Comparison of ENCODE assay signal across 11 cellular contexts in the genomic region with DNA sequence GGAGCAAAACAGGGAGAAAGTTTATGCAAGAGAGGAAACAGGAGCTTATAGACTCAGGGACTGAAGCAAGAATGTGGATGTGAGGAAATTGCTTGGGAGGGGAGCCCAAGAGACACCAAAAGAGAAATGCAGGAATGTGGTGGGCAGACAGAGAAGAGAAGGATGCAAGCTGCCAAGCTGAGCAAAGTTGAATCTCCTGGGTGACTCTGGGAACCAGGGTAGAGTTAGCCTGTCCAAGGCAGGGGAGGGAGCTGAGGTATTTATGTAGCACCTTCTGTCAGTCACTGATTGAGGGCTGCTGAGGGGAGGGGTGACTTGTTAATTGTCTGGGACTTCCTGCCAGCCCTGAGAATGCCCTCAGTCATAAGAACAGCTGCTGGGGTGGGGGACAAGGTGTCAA.
"Had no signal": no experiment of that assay in that cellular context is flagged by ENCODE, and none has a peak within 500 bp of the region (broad histone marks: within the 10 kb centered on the region; RNA-seq: fewer than 3 reads in every experiment).

No MANE protein-coding gene starts in this region.

- DNase-seq: activated CD4-positive, alpha-beta memory T cell treated with anti-CD3 and anti-CD28 coated beads for 36 hours; caudate nucleus; effector memory CD4-positive, alpha-beta T cell; hippocampal formation; psoas muscle; stimulated activated CD4-positive, alpha-beta T cell treated with anti-CD3 and anti-CD28 coated beads, Interleukin-4, amount 100 ng/mL, for 1 hour; stomach; uterus had no signal

- H3K4me3 ChIP-seq: psoas muscle, stomach, thoracic aorta, uterus had no signal

- H3K27me3 ChIP-seq: stomach, uterus had no signal

- H3K4me1 ChIP-seq: psoas muscle, stomach, uterus had no signal

- ATAC-seq: left lobe of liver, psoas muscle, sciatic nerve had no signal

- H3K9me3 ChIP-seq: psoas muscle, stomach, thoracic aorta, uterus had no signal

- H3K27ac ChIP-seq: psoas muscle, stomach, thoracic aorta, uterus had no signal

- H3K36me3 ChIP-seq: stomach, thoracic aorta, uterus had no signal
